Comparison of ENCODE assay signal across 18 cellular contexts in the genomic region with DNA sequence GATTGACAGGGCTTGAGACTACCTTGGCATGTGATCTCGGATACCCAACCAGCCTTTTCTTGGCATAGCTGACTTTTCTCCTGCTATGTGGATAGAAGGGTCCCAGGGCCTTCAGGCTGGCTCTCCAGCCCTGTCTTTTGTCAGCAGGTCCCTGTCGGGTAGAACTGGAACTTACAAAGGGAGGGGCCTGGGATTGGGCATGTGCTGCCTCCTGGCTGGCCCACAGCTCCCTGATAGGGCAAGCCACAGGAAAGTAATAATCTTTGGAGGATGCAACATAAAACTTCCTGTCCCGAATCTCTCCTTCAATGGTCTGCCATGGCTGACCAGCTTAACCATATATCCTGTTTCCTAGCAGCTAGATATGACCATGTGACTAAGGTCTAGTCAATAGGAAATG.
DNase-seq lines count a peak whose midpoint lies in the region; ATAC-seq and TF ChIP-seq lines count a peak whose summit lies in the region.
"Had no signal": no experiment of that assay in that cellular context is flagged by ENCODE, and none has a peak within 500 bp of the region (broad histone marks: within the 10 kb centered on the region; RNA-seq: fewer than 3 reads in every experiment).

No MANE protein-coding gene starts in this region.

- H3K9me3 Mint-ChIP-seq in activated CD8-positive, alpha-beta memory T cell treated with anti-CD3 and anti-CD28 coated beads, Interleukin-2, amount 10 ng/mL, durations not matched to agents 7 days and 5 days (ENCODE audit: low read depth), result no peaks in the 10 kb centered on the region
- H3K9me3 Mint-ChIP-seq in endodermal cell (peaks cover 11% of the 10 kb centered on the region), osteocyte (ENCODE audit: unreplicated experiment) (no peaks in the 10 kb centered on the region), T-cell (peaks cover 0 to 5% (median 4%) of the 10 kb centered on the region in 3 donors)
- H3K9me3 Mint-ChIP-seq: CD8-positive, alpha-beta T cell had no signal

- H3K36me3 ChIP-seq in endodermal cell (ENCODE audit: control insufficient read depth, insufficient read depth, low read length), result no peaks in the 10 kb centered on the region
- H3K36me3 ChIP-seq: BLaER1 had no signal

- H3K4me1 Mint-ChIP-seq in activated CD8-positive, alpha-beta memory T cell treated with anti-CD3 and anti-CD28 coated beads, Interleukin-2, amount 10 ng/mL, durations not matched to agents 7 days and 5 days, result no peaks in the 10 kb centered on the region
- H3K4me1 Mint-ChIP-seq in endodermal cell (peaks cover 23% of the 10 kb centered on the region), osteocyte (ENCODE audit: unreplicated experiment) (no peaks in the 10 kb centered on the region), T-cell (no peaks in the 10 kb centered on the region)
- H3K4me1 Mint-ChIP-seq: B cell; CD4-positive, CD25-positive, alpha-beta regulatory T cell had no signal

- POLR2A ChIA-PET in T-cell (lab: Charles Lee), result interaction anchor here in 1 of 2 donors (0.6 kb wide), 1 partner anchor 683 kb away, joined by 3 read pairs; no protein-coding TSS in a partner anchor

- ATAC-seq in activated CD8-positive, alpha-beta memory T cell treated with anti-CD3 and anti-CD28 coated beads, Interleukin-2, amount 10 ng/mL, durations not matched to agents 7 days and 5 days, result no peak
- ATAC-seq in T-cell (replicated peaks in 1 of 4), result no peak
- ATAC-seq: CD8-positive, alpha-beta T cell had no signal

- no peak overlapping the region for H3K9ac ChIP-seq in endodermal cell (ENCODE audit: extremely low read depth, low read length, poor library complexity, severe bottlenecking)
- H3K9ac ChIP-seq: BLaER1 had no signal

- DNase-seq in activated CD8-positive, alpha-beta memory T cell treated with anti-CD3 and anti-CD28 coated beads for 24 hours, result peak; percentile 3
- DNase-seq in activated CD8-positive, alpha-beta memory T cell treated with anti-CD3 and anti-CD28 coated beads, Interleukin-2, amount 10 ng/mL, durations not matched to agents 7 days and 5 days, result no peak
- DNase-seq in endodermal cell (peak; percentile 13), osteocyte (ENCODE audit: extremely low spot score, unreplicated experiment) (peak; percentile 38), T-cell (no peak), hypothalamus (lab: John Stamatoyannopoulos, UW) (no peak), SIG-M5 treated with dmso at 0.1 percent for 504 hours (lab: John Stamatoyannopoulos, UW; ENCODE audit: unreplicated experiment) (no peak)
- DNase-seq: Caco-2; CD4-positive, CD25-positive, alpha-beta regulatory T cell; DMS153; DND-41; GOT3; HCEC 1CT had no signal

- WGBS in endodermal cell (ENCODE audit: insufficient coverage in 1 of 2, insufficient read length in 1 of 2), 2 experiments, result 89 to 90% methylated on average over 3 of the region's 3 CpGs

- H3K27ac Mint-ChIP-seq in activated CD8-positive, alpha-beta memory T cell treated with anti-CD3 and anti-CD28 coated beads, Interleukin-2, amount 10 ng/mL, durations not matched to agents 7 days and 5 days, result no peak overlapping the region
- no peak overlapping the region for H3K27ac Mint-ChIP-seq in endodermal cell
- H3K27ac Mint-ChIP-seq in osteocyte (ENCODE audit: unreplicated experiment), result no peak overlapping the region
- no peak overlapping the region for H3K27ac Mint-ChIP-seq in T-cell
- H3K27ac Mint-ChIP-seq: B cell; CD4-positive, CD25-positive, alpha-beta regulatory T cell; CD8-positive, alpha-beta T cell had no signal

- peaks cover 4% of the 10 kb centered on the region for H3K4me1 ChIP-seq in endodermal cell (ENCODE audit: control insufficient read depth, insufficient read depth, low read length)
- H3K4me1 ChIP-seq: Caco-2 had no signal

- no peak overlapping the region for H3K4me3 Mint-ChIP-seq in activated CD8-positive, alpha-beta memory T cell treated with anti-CD3 and anti-CD28 coated beads, Interleukin-2, amount 10 ng/mL, durations not matched to agents 7 days and 5 days
- H3K4me3 Mint-ChIP-seq in endodermal cell (no peak overlapping the region), osteocyte (ENCODE audit: unreplicated experiment) (no peak overlapping the region), T-cell (no peak overlapping the region)
- H3K4me3 Mint-ChIP-seq: B cell; CD4-positive, CD25-positive, alpha-beta regulatory T cell; CD8-positive, alpha-beta T cell had no signal

- no peak overlapping the region for H3K27ac ChIP-seq in endodermal cell (ENCODE audit: low read depth, low read length)
- H3K27ac ChIP-seq: 22Rv1, BLaER1, C4-2B had no signal

- H3K4me3 ChIP-seq in endodermal cell (ENCODE audit: low read length), result no peak overlapping the region
- H3K4me3 ChIP-seq: BLaER1 had no signal

- no peaks in the 10 kb centered on the region for H3K36me3 Mint-ChIP-seq in activated CD8-positive, alpha-beta memory T cell treated with anti-CD3 and anti-CD28 coated beads, Interleukin-2, amount 10 ng/mL, durations not matched to agents 7 days and 5 days
- H3K36me3 Mint-ChIP-seq in endodermal cell (ENCODE audit: low read depth) (no peaks in the 10 kb centered on the region), osteocyte (ENCODE audit: unreplicated experiment) (no peaks in the 10 kb centered on the region), T-cell (no peaks in the 10 kb centered on the region)
- H3K36me3 Mint-ChIP-seq: CD4-positive, CD25-positive, alpha-beta regulatory T cell; CD8-positive, alpha-beta T cell had no signal

- peaks cover 4% of the 10 kb centered on the region for H3K27me3 Mint-ChIP-seq in activated CD8-positive, alpha-beta memory T cell treated with anti-CD3 and anti-CD28 coated beads, Interleukin-2, amount 10 ng/mL, durations not matched to agents 7 days and 5 days
- peaks cover 9% of the 10 kb centered on the region for H3K27me3 Mint-ChIP-seq in endodermal cell (ENCODE audit: insufficient read depth)
- peaks cover 14% of the 10 kb centered on the region for H3K27me3 Mint-ChIP-seq in osteocyte (ENCODE audit: unreplicated experiment)
- H3K27me3 Mint-ChIP-seq in T-cell, result peaks cover 3 to 7% of the 10 kb centered on the region in 2 donors
- H3K27me3 Mint-ChIP-seq: CD4-positive, CD25-positive, alpha-beta regulatory T cell had no signal

- H3K27me3 ChIP-seq in endodermal cell (ENCODE audit: control insufficient read depth, insufficient read depth, low read length, poor library complexity, severe bottlenecking), result no peaks in the 10 kb centered on the region
- H3K27me3 ChIP-seq: BLaER1 had no signal

- TF ChIP-seq CTCF in endodermal cell (conservative IDR thresholded peaks at IDR 0.05), result no peak
- TF ChIP-seq CTCF in osteocyte (IDR thresholded peaks at IDR 0.05), result no peak

- H3K9me3 ChIP-seq in endodermal cell (ENCODE audit: control insufficient read depth, low read length), result peaks cover 9% of the 10 kb centered on the region
- H3K9me3 ChIP-seq: Caco-2 had no signal

- CTCF ChIA-PET in activated CD8-positive, alpha-beta memory T cell treated with anti-CD3 and anti-CD28 coated beads, Interleukin-2, amount 10 ng/mL, durations not matched to agents 7 days and 5 days (lab: Charles Lee), result no interaction called here
- CTCF ChIA-PET in T-cell (lab: Charles Lee), result no interaction called here

Comparison
In these comparisons a context has a peak if more than half of its experiments do, and no peak if none do; other contexts are left out.
1. DNase-seq: peak in activated CD8-positive, alpha-beta memory T cell treated with anti-CD3 and anti-CD28 coated beads for 24 hours (single experiment), endodermal cell (single experiment) and osteocyte (single experiment); none in activated CD8-positive, alpha-beta memory T cell treated with anti-CD3 and anti-CD28 coated beads, Interleukin-2, amount 10 ng/mL, durations not matched to agents 7 days and 5 days (single experiment), T-cell (0 of 34), hypothalamus (0 of 51) and SIG-M5 treated with dmso at 0.1 percent for 504 hours (single experiment).